In genomic region chr15:98955331-98955730, GRCh38 we compare ENCODE assay signal across 12 cellular contexts. TPM values are rescaled to one million over a fixed set of nuclear protein-coding genes. Genes with fewer than 3 reads are reported as not detected.
DNase-seq lines count a peak whose midpoint lies in the region; ATAC-seq and TF ChIP-seq lines count a peak whose summit lies in the region.
"Had no signal": no experiment of that assay in that cellular context is flagged by ENCODE, and none has a peak within 500 bp of the region (broad histone marks: within the 10 kb centered on the region; RNA-seq: fewer than 3 reads in every experiment).

No MANE protein-coding gene starts in this region.

- H3K4me1 Mint-ChIP-seq in immature natural killer cell, result peaks cover 79 to 93% of the 10 kb centered on the region in 2 donors

- peaks cover 9 to 21% (median 15%) of the 10 kb centered on the region in 3 donors for H3K27me3 Mint-ChIP-seq in immature natural killer cell (ENCODE audit: low read depth in 3 of 3)

- peaks cover 13 to 26% (median 17%) of the 10 kb centered on the region in 3 donors for H3K36me3 Mint-ChIP-seq in immature natural killer cell

- intact Hi-C loops in testis (cut with DNase I; ENCODE audit: low total_unique reads), result no loop called here

- H3K27me3 ChIP-seq in neutrophil (no peaks in the 10 kb centered on the region), testis (no peaks in the 10 kb centered on the region)

- H3K4me1 ChIP-seq in neutrophil (ENCODE audit: control insufficient read depth in 1 of 2, insufficient read depth in 1 of 2, low read depth in 1 of 2, low read length in 1 of 2), result peaks cover 71 to 72% of the 10 kb centered on the region in 2 experiments
- peaks cover 24% of the 10 kb centered on the region for H3K4me1 ChIP-seq in testis
- H3K4me1 ChIP-seq: HAP-1 had no signal

- H3K9me3 Mint-ChIP-seq in immature natural killer cell, result no peaks in the 10 kb centered on the region

- 78 to 81% methylated on average over 6 to 8 of the region's 8 CpGs for WGBS in testis, 2 donors

- H3K27ac ChIP-seq in KOPT-K1 (ENCODE audit: low read depth, low read length, poor library complexity, severe bottlenecking) (peak overlapping the region; percentile 100), neutrophil (peak overlapping the region; percentile 88), testis (no peak overlapping the region)

- H3K9me3 ChIP-seq in KOPT-K1 (ENCODE audit: insufficient read depth, low read length, poor library complexity, severe bottlenecking) (no peaks in the 10 kb centered on the region), neutrophil (no peaks in the 10 kb centered on the region), testis (no peaks in the 10 kb centered on the region)
- H3K9me3 ChIP-seq: HAP-1 had no signal

- no peak for TF ChIP-seq CTCF in neutrophil (IDR thresholded peaks at IDR 0.05)
- no peak for TF ChIP-seq CTCF in testis (IDR thresholded peaks at IDR 0.05)

- DNase-seq in globus pallidus (ENCODE audit: low spot score) (peak; percentile 89), testis (peak; percentile 33), NCI-H2196 (lab: John Stamatoyannopoulos, UW; ENCODE audit: unreplicated experiment) (no peak), immature natural killer cell (no peak), kidney tubule cell (ENCODE audit: low spot score) (no peak)
- DNase-seq: NCI-H1092, RPMI8226 had no signal

- H3K27ac Mint-ChIP-seq in immature natural killer cell, result peak overlapping the region in 2 of 6 donors; percentile 28 to 34

- H3K4me3 ChIP-seq in neutrophil (ENCODE audit: low read depth in 1 of 2, low read length in 1 of 2), result peak overlapping the region in 1 of 2 experiments; percentile 39
- H3K4me3 ChIP-seq in testis, result no peak overlapping the region
- H3K4me3 ChIP-seq: HAP-1, smooth muscle cell had no signal

- TF ChIP-seq POLR2A in testis (IDR thresholded peaks at IDR 0.05), result no peak

- H3K4me3 Mint-ChIP-seq in immature natural killer cell, result peak overlapping the region in 2 of 5 donors; percentile 5 to 17

- ATAC-seq in HG03196 (IDR thresholded peaks at IDR 0.05; ENCODE audit: unreplicated experiment), result no peak

- H3K36me3 ChIP-seq in KOPT-K1 (ENCODE audit: insufficient read depth, low read length), result peaks cover 35% of the 10 kb centered on the region
- H3K36me3 ChIP-seq in neutrophil, result peaks cover 87% of the 10 kb centered on the region
- no peaks in the 10 kb centered on the region for H3K36me3 ChIP-seq in testis (ENCODE audit: low read depth, missing control alignments)

RNA-seq across cellular contexts. Expression of gene PGPEP1L, which starts 52.3 kb away (rescaled TPM):
- 1 to 10 TPM; 3.6 to 4.3 TPM for total RNA-seq in testis
- polyA plus RNA-seq in testis (ENCODE audit: insufficient read depth, low read depth, low replicate concordance), result 3.0 TPM
- not detected for polyA plus RNA-seq in immature natural killer cell
- total RNA-seq: smooth muscle cell had no signal
- polyA plus RNA-seq: smooth muscle cell had no signal

Comparison
In these comparisons a context has a peak if more than half of its experiments do, and no peak if none do; other contexts are left out.
1. H3K27ac ChIP-seq: peak in KOPT-K1 (single experiment) and neutrophil (single experiment); none in testis (0 of 2).
2. DNase-seq: peak in globus pallidus (single experiment) and testis (single experiment); none in NCI-H2196 (single experiment), immature natural killer cell (0 of 3) and kidney tubule cell (single experiment).